ENCODE assay signal across 1 cellular context in genomic region chr9:6632516-6633328, GRCh38.
TF ChIP-seq lines count a peak whose summit lies in the region.

No MANE protein-coding gene starts in this region.

TF ChIP-seq in GM12878, 131 proteins besides CTCF, POLR2A, EP300 and RAD21 (continued from another document):
- TF ChIP-seq SMC3 (IDR thresholded peaks at IDR 0.05; ENCODE audit: borderline replicate concordance, low read length) (0 out of 2 replicates have a peak, but pooled peaks have one; percentile 15), YY1 (IDR thresholded peaks at IDR 0.05; ENCODE audit: low read depth, low read length) (0 out of 2 replicates have a peak, but pooled peaks have one; percentile 36), ZBTB11 (CRISPR knock-in tag; IDR thresholded peaks at IDR 0.05) (no peak), PBX3 (IDR thresholded peaks at IDR 0.05; ENCODE audit: insufficient replicate concordance, low read depth, low read length) (peak; percentile 5), EGR1 (IDR thresholded peaks at IDR 0.05; ENCODE audit: borderline replicate concordance in 1 of 2, low read depth in 2 of 2, low read length in 2 of 2) (peak in 1 of 2 experiments; percentile 43; a peak in 1 of 3 replicates), JUNB (IDR thresholded peaks at IDR 0.05) (peak; percentile 34; the same call in 1 of the 2 replicates)
